In genomic region chr1:89657886-89658285, GRCh38 we compare ENCODE assay signal across 11 cellular contexts. TPM values are rescaled to one million over a fixed set of nuclear protein-coding genes. Genes with fewer than 3 reads are reported as not detected.
DNase-seq lines count a peak whose midpoint lies in the region; ATAC-seq lines count a peak whose summit lies in the region.
"Had no signal": no experiment of that assay in that cellular context is flagged by ENCODE, and none has a peak within 500 bp of the region (broad histone marks: within the 10 kb centered on the region; RNA-seq: fewer than 3 reads in every experiment).

No MANE protein-coding gene starts in this region.

- peak overlapping the region; percentile 13 for H3K27ac ChIP-seq in subcutaneous abdominal adipose tissue (ENCODE audit: low read depth, low read length)
- H3K27ac ChIP-seq: C4-2B, psoas muscle had no signal

- intact Hi-C loops in activated T-helper 1 cell treated with anti-CD3 and anti-CD28 coated beads, Interleukin-12 subunit alpha, Interleukin-12 subunit beta, Interleukin-2, Interleukin-4 antibody, amounts not matched to agents 30 ng/mL and 10 ng/mL and 1 ng/mL, durations not matched to agents 14 hours and 24 hours and 36 hours (cut with micrococcal nuclease): loop anchor here (1.0 to 2.0 kb wide), 8 partner anchors 8 to 134 kb away; partner anchors contain the start of gene LRRC8B

- DNase-seq in stimulated activated naive CD4-positive, alpha-beta T cell (lab: John Stamatoyannopoulos, UW): peak in 4 of 6 experiments; percentile 4 to 74 (median 58)
- no peak for DNase-seq in stimulated activated naive CD4-positive, alpha-beta T cell treated with Interleukin-2 at 50 U/mL for 16 hours (lab: John Stamatoyannopoulos, UW)
- peak; percentile 24 for DNase-seq in activated T-helper 1 cell treated with anti-CD3 and anti-CD28 coated beads, Interleukin-12 subunit alpha, Interleukin-12 subunit beta, Interleukin-2, Interleukin-4 antibody, amounts not matched to agents 30 ng/mL and 10 ng/mL and 1 ng/mL, durations not matched to agents 14 hours and 24 hours and 36 hours (ENCODE audit: low spot score)
- DNase-seq in stimulated activated CD4-positive, alpha-beta T cell treated with anti-CD3 and anti-CD28 coated beads, Interleukin-1b, Interleukin-23, amount 100 ng/mL, for 48 hours: no peak
- no peak for DNase-seq in NCI-H1417 treated with DMSO at 0.1 percent for 48 hours (lab: John Stamatoyannopoulos, UW)
- DNase-seq: NCI-H187, psoas muscle had no signal

- peak overlapping the region; percentile 72 for H3K27ac Mint-ChIP-seq in activated T-helper 1 cell treated with anti-CD3 and anti-CD28 coated beads, Interleukin-12 subunit alpha, Interleukin-12 subunit beta, Interleukin-2, Interleukin-4 antibody, amounts not matched to agents 30 ng/mL and 10 ng/mL and 1 ng/mL, durations not matched to agents 14 hours and 24 hours and 36 hours

- H3K27me3 Mint-ChIP-seq in activated T-helper 1 cell treated with anti-CD3 and anti-CD28 coated beads, Interleukin-12 subunit alpha, Interleukin-12 subunit beta, Interleukin-2, Interleukin-4 antibody, amounts not matched to agents 30 ng/mL and 10 ng/mL and 1 ng/mL, durations not matched to agents 14 hours and 24 hours and 36 hours (ENCODE audit: insufficient read depth): no peaks in the 10 kb centered on the region

- peaks cover 9 to 49% (median 19%) of the 10 kb centered on the region in 5 donors for H3K4me1 ChIP-seq in subcutaneous abdominal adipose tissue (ENCODE audit: control insufficient read depth in 5 of 5, insufficient read depth in 5 of 5, low read length in 5 of 5)

- no peaks in the 10 kb centered on the region for H3K9me3 Mint-ChIP-seq in activated T-helper 1 cell treated with anti-CD3 and anti-CD28 coated beads, Interleukin-12 subunit alpha, Interleukin-12 subunit beta, Interleukin-2, Interleukin-4 antibody, amounts not matched to agents 30 ng/mL and 10 ng/mL and 1 ng/mL, durations not matched to agents 14 hours and 24 hours and 36 hours

- no peak overlapping the region for H3K4me3 ChIP-seq in subcutaneous abdominal adipose tissue (ENCODE audit: low read depth in 1 of 5, low read length in 5 of 5)
- H3K4me3 ChIP-seq: psoas muscle had no signal

- no peaks in the 10 kb centered on the region for H3K27me3 ChIP-seq in subcutaneous abdominal adipose tissue (ENCODE audit: control insufficient read depth in 5 of 5, insufficient read depth in 4 of 5, low read length in 5 of 5)

- H3K4me3 Mint-ChIP-seq in activated T-helper 1 cell treated with anti-CD3 and anti-CD28 coated beads, Interleukin-12 subunit alpha, Interleukin-12 subunit beta, Interleukin-2, Interleukin-4 antibody, amounts not matched to agents 30 ng/mL and 10 ng/mL and 1 ng/mL, durations not matched to agents 14 hours and 24 hours and 36 hours: peak overlapping the region; percentile 62

- no peaks in the 10 kb centered on the region for H3K9me3 ChIP-seq in subcutaneous abdominal adipose tissue (ENCODE audit: control insufficient read depth in 5 of 5, low read length in 5 of 5)
- H3K9me3 ChIP-seq: psoas muscle had no signal

- ATAC-seq in HG03066 (IDR thresholded peaks at IDR 0.05; ENCODE audit: low read depth, unreplicated experiment) (peak; percentile 57), HG02588 (IDR thresholded peaks at IDR 0.05; ENCODE audit: unreplicated experiment) (no peak)
- ATAC-seq: psoas muscle had no signal

- no peak overlapping the region for H3K9ac ChIP-seq in subcutaneous abdominal adipose tissue (ENCODE audit: low read length in 5 of 5)

- peaks cover 91% of the 10 kb centered on the region for H3K4me1 Mint-ChIP-seq in activated T-helper 1 cell treated with anti-CD3 and anti-CD28 coated beads, Interleukin-12 subunit alpha, Interleukin-12 subunit beta, Interleukin-2, Interleukin-4 antibody, amounts not matched to agents 30 ng/mL and 10 ng/mL and 1 ng/mL, durations not matched to agents 14 hours and 24 hours and 36 hours (ENCODE audit: low read depth)

- peaks cover 51% of the 10 kb centered on the region for H3K36me3 Mint-ChIP-seq in activated T-helper 1 cell treated with anti-CD3 and anti-CD28 coated beads, Interleukin-12 subunit alpha, Interleukin-12 subunit beta, Interleukin-2, Interleukin-4 antibody, amounts not matched to agents 30 ng/mL and 10 ng/mL and 1 ng/mL, durations not matched to agents 14 hours and 24 hours and 36 hours (ENCODE audit: low read depth)

- peaks cover 0 to 2% (median 0%) of the 10 kb centered on the region in 5 donors for H3K36me3 ChIP-seq in subcutaneous abdominal adipose tissue (ENCODE audit: control insufficient read depth in 5 of 5, insufficient read depth in 5 of 5, low read length in 5 of 5)

RNA-seq across cellular contexts. Expression of gene LRRC8C, which starts 25.0 kb away (rescaled TPM):
- 64.3 and 66.1 TPM in 2 replicates for total RNA-seq in activated T-helper 1 cell treated with anti-CD3 and anti-CD28 coated beads, Interleukin-12 subunit alpha, Interleukin-12 subunit beta, Interleukin-2, Interleukin-4 antibody, amounts not matched to agents 30 ng/mL and 10 ng/mL and 1 ng/mL, durations not matched to agents 14 hours and 24 hours and 36 hours

Comparison
In these comparisons a context has a peak if more than half of its experiments do, and no peak if none do; other contexts are left out.
1. DNase-seq: peak in stimulated activated naive CD4-positive, alpha-beta T cell (4 of 6) and activated T-helper 1 cell treated with anti-CD3 and anti-CD28 coated beads, Interleukin-12 subunit alpha, Interleukin-12 subunit beta, Interleukin-2, Interleukin-4 antibody, amounts not matched to agents 30 ng/mL and 10 ng/mL and 1 ng/mL, durations not matched to agents 14 hours and 24 hours and 36 hours (single experiment); none in stimulated activated naive CD4-positive, alpha-beta T cell treated with Interleukin-2 at 50 U/mL for 16 hours (single experiment), stimulated activated CD4-positive, alpha-beta T cell treated with anti-CD3 and anti-CD28 coated beads, Interleukin-1b, Interleukin-23, amount 100 ng/mL, for 48 hours (single experiment) and NCI-H1417 treated with DMSO at 0.1 percent for 48 hours (single experiment).